ENCODE assay signal across 20 cellular contexts in the genomic region with DNA sequence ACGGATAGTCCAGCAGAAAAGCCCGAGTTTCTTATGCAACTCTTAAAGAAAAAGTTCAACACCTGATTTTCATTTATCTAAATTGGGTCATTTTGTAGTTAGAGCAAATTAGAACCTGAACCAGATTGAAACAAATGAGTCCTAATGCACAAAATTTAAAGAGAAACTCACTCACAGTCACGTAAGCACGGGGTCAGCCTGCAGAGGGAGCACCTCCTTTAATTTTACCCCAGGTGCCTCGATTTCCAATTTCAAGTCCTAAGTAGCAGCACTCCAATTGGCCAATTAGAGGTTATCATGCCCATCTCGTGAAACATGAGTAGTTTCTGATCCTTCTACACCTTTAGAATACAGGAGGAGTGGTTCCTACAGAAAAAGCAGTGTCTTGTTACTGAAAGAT.
DNase-seq lines count a peak whose midpoint lies in the region; ATAC-seq and TF ChIP-seq lines count a peak whose summit lies in the region.
"Had no signal": no experiment of that assay in that cellular context is flagged by ENCODE, and none has a peak within 500 bp of the region (broad histone marks: within the 10 kb centered on the region; RNA-seq: fewer than 3 reads in every experiment).

No MANE protein-coding gene starts in this region.

- POLR2A ChIA-PET in HCT116 (lab: Charles Lee) = no interaction called here

- no peak overlapping the region for H3K4me2 ChIP-seq in HCT116 (ENCODE audit: low read length)

- H3K36me3 Mint-ChIP-seq in activated naive CD8-positive, alpha-beta T cell treated with anti-CD3 and anti-CD28 coated beads for 36 hours = no peaks in the 10 kb centered on the region
- H3K36me3 Mint-ChIP-seq: CD4-positive, CD25-positive, alpha-beta regulatory T cell had no signal

- no peak for ATAC-seq in HCT116
- no peak for ATAC-seq in upper lobe of right lung
- ATAC-seq: activated T-cell treated with anti-CD3 and anti-CD28 coated beads, Interleukin-2, amount 50 U/mL, for 72 hours had no signal

- TF ChIP-seq POLR2A in HCT116 (IDR thresholded peaks at IDR 0.05; ENCODE audit: borderline replicate concordance, extremely low read depth, insufficient read depth, insufficient read length) = no peak

- H3K27me3 ChIP-seq in HCT116 (ENCODE audit: insufficient read depth, low read length) = no peaks in the 10 kb centered on the region
- no peaks in the 10 kb centered on the region for H3K27me3 ChIP-seq in upper lobe of right lung
- H3K27me3 ChIP-seq: sigmoid colon had no signal

- in situ Hi-C loops in ACHN (cut with HindIII; ENCODE audit: low pct_ligation_motif_present, low pct_unique_long_range_greater_than_20kb, low sequenced_read_pairs) = no loop called here

- no peaks in the 10 kb centered on the region for H3K4me1 ChIP-seq in HCT116 (ENCODE audit: control insufficient read depth in 1 of 2, insufficient read depth in 2 of 2, low read length in 2 of 2)
- no peaks in the 10 kb centered on the region for H3K4me1 ChIP-seq in upper lobe of right lung
- H3K4me1 ChIP-seq: left ventricle myocardium inferior, sigmoid colon had no signal

- DNase-seq in ACHN (peak; percentile 2), HCT116 (ENCODE audit: low read depth, low spot score) (no peak), OCI-M1 (lab: John Stamatoyannopoulos, UW) (peak; percentile 36), iPS-NIHi7 (ENCODE audit: extremely low spot score) (peak; percentile 11), ureter (ENCODE audit: low spot score) (no peak), upper lobe of right lung (no peak), hippocampal formation (lab: John Stamatoyannopoulos, UW) (no peak)
- no peak for DNase-seq in activated naive CD8-positive, alpha-beta T cell treated with anti-CD3 and anti-CD28 coated beads for 36 hours
- DNase-seq: activated naive CD4-positive, alpha-beta T cell treated with anti-CD3 and anti-CD28 coated beads for 36 hours; activated T-cell treated with anti-CD3 and anti-CD28 coated beads, Interleukin-2, amount 50 U/mL, for 72 hours; amygdala; CD4-positive, CD25-positive, alpha-beta regulatory T cell; GDM1; head of caudate nucleus; left ventricle myocardium inferior; NCI-H1092 treated with DMSO at 0.1 percent for 48 hours; NCI-H1930; sigmoid colon had no signal

- H2AFZ ChIP-seq in HCT116 (ENCODE audit: low read depth, low read length, poor library complexity, severe bottlenecking) = no peak overlapping the region

- CTCF ChIA-PET in HCT116 (lab: Charles Lee) = no interaction called here

- H3K9me2 ChIP-seq in HCT116 (ENCODE audit: insufficient read depth) = no peaks in the 10 kb centered on the region

- intact Hi-C loops in HCT116 (cut with micrococcal nuclease) = no loop called here
- intact Hi-C loops in upper lobe of right lung (cut with DNase I) = no loop called here

- H3K27me3 Mint-ChIP-seq in activated naive CD8-positive, alpha-beta T cell treated with anti-CD3 and anti-CD28 coated beads for 36 hours = no peaks in the 10 kb centered on the region
- H3K27me3 Mint-ChIP-seq: CD4-positive, CD25-positive, alpha-beta regulatory T cell; dendritic cell treated with granulocyte-macrophage colony-stimulating factor and Interleukin-4, amounts not matched to agents 40 ng/mL and 50 ng/mL, for 4 days; progenitor cell of endocrine pancreas had no signal

- H3K36me3 ChIP-seq in HCT116 (ENCODE audit: control insufficient read depth in 1 of 2, insufficient read depth in 2 of 2, low read length in 2 of 2) (no peaks in the 10 kb centered on the region), upper lobe of right lung (no peaks in the 10 kb centered on the region)
- H3K36me3 ChIP-seq: left ventricle myocardium inferior, sigmoid colon had no signal

- no peaks in the 10 kb centered on the region for H4K20me1 ChIP-seq in HCT116 (ENCODE audit: insufficient read depth)

- H3K4me1 Mint-ChIP-seq in activated naive CD8-positive, alpha-beta T cell treated with anti-CD3 and anti-CD28 coated beads for 36 hours = no peaks in the 10 kb centered on the region
- H3K4me1 Mint-ChIP-seq: CD4-positive, CD25-positive, alpha-beta regulatory T cell had no signal

- no peaks in the 10 kb centered on the region for H3K79me2 ChIP-seq in HCT116 (ENCODE audit: insufficient read depth, low read length)

- H3K4me3 ChIP-seq in HCT116 (replicated peaks in 1 of 2; ENCODE audit: low read depth in 1 of 2, low read length in 2 of 2) (no peak overlapping the region), upper lobe of right lung (no peak overlapping the region)
- H3K4me3 ChIP-seq: left ventricle myocardium inferior, sigmoid colon had no signal

- H3K27ac ChIP-seq in HCT116 (ENCODE audit: low read depth, low read length) = no peak overlapping the region
- H3K27ac ChIP-seq in upper lobe of right lung = no peak overlapping the region
- H3K27ac ChIP-seq: left ventricle myocardium inferior, sigmoid colon had no signal

- H3K27ac Mint-ChIP-seq in activated naive CD8-positive, alpha-beta T cell treated with anti-CD3 and anti-CD28 coated beads for 36 hours = no peak overlapping the region
- H3K27ac Mint-ChIP-seq: activated naive CD4-positive, alpha-beta T cell treated with anti-CD3 and anti-CD28 coated beads for 36 hours; activated T-cell treated with anti-CD3 and anti-CD28 coated beads, Interleukin-2, amount 50 U/mL, for 72 hours; CD4-positive, CD25-positive, alpha-beta regulatory T cell; dendritic cell treated with granulocyte-macrophage colony-stimulating factor and Interleukin-4, amounts not matched to agents 40 ng/mL and 50 ng/mL, for 4 days; progenitor cell of endocrine pancreas had no signal

- no peak overlapping the region for H3K9ac ChIP-seq in HCT116 (ENCODE audit: low read length)

- TF ChIP-seq CTCF in HCT116 (IDR thresholded peaks at IDR 0.05 in 2 of 3, conservative IDR thresholded peaks at IDR 0.05 in 1 of 3; ENCODE audit: borderline replicate concordance in 1 of 3, insufficient read depth in 1 of 3, low read depth in 2 of 3, low read length in 2 of 3) (peak in 2 of 3 experiments; percentile 22 to 51; a peak in 2 of 6 replicates), upper lobe of right lung (IDR thresholded peaks at IDR 0.05) (no peak)

- BruUV-seq in HCT116 (replicated peaks; lab: Mats Ljungman, UMichigan) = no TSS peak

- no peak overlapping the region for H3K4me3 Mint-ChIP-seq in activated naive CD8-positive, alpha-beta T cell treated with anti-CD3 and anti-CD28 coated beads for 36 hours
- H3K4me3 Mint-ChIP-seq: activated naive CD4-positive, alpha-beta T cell treated with anti-CD3 and anti-CD28 coated beads for 36 hours; activated T-cell treated with anti-CD3 and anti-CD28 coated beads, Interleukin-2, amount 50 U/mL, for 72 hours; CD4-positive, CD25-positive, alpha-beta regulatory T cell; dendritic cell treated with granulocyte-macrophage colony-stimulating factor and Interleukin-4, amounts not matched to agents 40 ng/mL and 50 ng/mL, for 4 days had no signal

- RAD21 ChIA-PET in HCT116 (lab: Charles Lee; ENCODE audit: low non-redundant PET in 1 of 2, low total read pairs in 2 of 2, uncharacterized antibody in 2 of 2, unreplicated experiment in 2 of 2) = no interaction called here

- H3K9me3 ChIP-seq in HCT116 (ENCODE audit: control insufficient read depth in 1 of 2, insufficient read depth in 1 of 2, low read depth in 1 of 2, low read length in 2 of 2) (no peaks in the 10 kb centered on the region), upper lobe of right lung (no peaks in the 10 kb centered on the region)
- H3K9me3 ChIP-seq: left ventricle myocardium inferior, sigmoid colon had no signal

- no peaks in the 10 kb centered on the region for H3K9me3 Mint-ChIP-seq in activated naive CD8-positive, alpha-beta T cell treated with anti-CD3 and anti-CD28 coated beads for 36 hours

- TF ChIP-seq RAD21 in HCT116 (IDR thresholded peaks at IDR 0.05; ENCODE audit: low read depth) = peak; percentile 11; the same call in 1 of the 2 replicates

TF ChIP-seq in HCT116, 20 proteins besides CTCF, POLR2A, EP300 and RAD21 (continues in another document):
- TF ChIP-seq TCF7L2 (IDR thresholded peaks at IDR 0.05; ENCODE audit: borderline replicate concordance, extremely low read depth, insufficient read depth, insufficient read length) (no peak), ZFX (IDR thresholded peaks at IDR 0.05) (no peak), JUND (IDR thresholded peaks at IDR 0.05) (no peak), SIN3A (IDR thresholded peaks at IDR 0.05; ENCODE audit: low read depth) (no peak), CBX3 (IDR thresholded peaks at IDR 0.05; ENCODE audit: low read depth) (no peak), POLR2AphosphoS5 (IDR thresholded peaks at IDR 0.05; ENCODE audit: low read depth, low read length) (no peak), SP1 (IDR thresholded peaks at IDR 0.05; ENCODE audit: low read depth) (no peak), ELF1 (IDR thresholded peaks at IDR 0.05; ENCODE audit: borderline replicate concordance, low read depth) (no peak), CEBPB (IDR thresholded peaks at IDR 0.05; ENCODE audit: low read depth) (no peak), SRF (IDR thresholded peaks at IDR 0.05; ENCODE audit: low read depth) (no peak)
- TF ChIP-seq, protein P1, sequence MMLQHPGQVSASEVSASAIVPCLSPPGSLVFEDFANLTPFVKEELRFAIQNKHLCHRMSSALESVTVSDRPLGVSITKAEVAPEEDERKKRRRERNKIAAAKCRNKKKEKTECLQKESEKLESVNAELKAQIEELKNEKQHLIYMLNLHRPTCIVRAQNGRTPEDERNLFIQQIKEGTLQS (IDR thresholded peaks at IDR 0.05) = no peak

Comparison
In these comparisons a context has a peak if more than half of its experiments do, and no peak if none do; other contexts are left out.
1. DNase-seq: peak in ACHN (single experiment), OCI-M1 (single experiment) and iPS-NIHi7 (single experiment); none in HCT116 (single experiment), activated naive CD8-positive, alpha-beta T cell treated with anti-CD3 and anti-CD28 coated beads for 36 hours (single experiment), ureter (single experiment), upper lobe of right lung (single experiment) and hippocampal formation (0 of 2).